Comparison of ENCODE assay signal across 25 cellular contexts in the genomic region with DNA sequence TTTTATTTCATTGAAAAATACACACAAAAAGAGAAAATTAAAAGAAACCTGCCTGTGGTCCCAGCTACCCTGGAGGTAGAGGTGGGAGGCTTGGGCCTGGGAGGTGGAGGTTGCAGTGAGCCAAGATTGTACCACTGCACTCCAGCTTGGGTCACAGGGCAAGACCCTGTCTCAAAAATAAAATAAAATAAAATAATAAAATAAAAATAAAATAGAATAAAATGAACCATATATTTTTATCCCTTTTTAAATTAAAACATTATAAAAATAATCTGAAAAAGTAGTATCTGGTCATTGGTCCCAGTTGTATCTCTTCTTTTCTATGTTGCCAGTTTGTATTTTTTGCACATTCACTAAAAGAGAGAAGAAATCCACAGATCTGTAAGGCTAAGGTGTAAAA.
"Had no signal": no experiment of that assay in that cellular context is flagged by ENCODE, and none has a peak within 500 bp of the region (broad histone marks: within the 10 kb centered on the region; RNA-seq: fewer than 3 reads in every experiment).

No MANE protein-coding gene starts in this region.

- H3K4me3 ChIP-seq: left lung, lower lobe of right lung, right atrium auricular region, right lobe of liver, stomach, testis, thyroid gland, transverse colon, upper lobe of left lung, vagina had no signal

- FAIRE-seq: islet of Langerhans had no signal

- ATAC-seq: left colon; left lung; lower lobe of right lung; naive thymus-derived CD8-positive, alpha-beta T cell; right lobe of liver; stimulated activated naive B cell treated with anti-CD40 and anti-IgM and Interleukin-4, amounts not matched to agents 10 μg/mL and 1 μg/mL and 100 μg/mL, for 72 hours; stimulated activated naive CD8-positive, alpha-beta T cell treated with anti-CD3 and anti-CD28 coated beads, Interleukin-15, Interleukin-2, amounts not matched to agents 100 U/mL and 50 U/mL, for 24 hours had no signal

- H3K27me3 ChIP-seq: left lung, right atrium auricular region, right lobe of liver, stomach, testis, thyroid gland, upper lobe of left lung, vagina had no signal

- H3K9me3 ChIP-seq: left lung, lower lobe of right lung, right atrium auricular region, right lobe of liver, stomach, testis, thyroid gland, transverse colon, upper lobe of left lung, vagina had no signal

- DNase-seq: hypothalamus; immature natural killer cell; kidney; left colon; left lung; lower lobe of right lung; mammary epithelial cell; mesenchymal stem cell; naive thymus-derived CD8-positive, alpha-beta T cell; nucleus accumbens; right lobe of liver; stimulated activated CD4-positive, alpha-beta T cell treated with anti-CD3 and anti-CD28 coated beads, Interleukin-12 subunit alpha, Interleukin-12 subunit beta, amount 100 ng/mL, for 4 hours; stimulated activated CD4-positive, alpha-beta T cell treated with anti-CD3 and anti-CD28 coated beads, Interleukin-15, amount 100 ng/mL, for 24 hours; stimulated activated CD4-positive, alpha-beta T cell treated with anti-CD3 and anti-CD28 coated beads, Interleukin-2, amount 100 ng/mL, for 24 hours; stimulated activated CD4-positive, alpha-beta T cell treated with anti-CD3 and anti-CD28 coated beads, Interleukin-4, amount 100 ng/mL, for 1 hour; stimulated activated naive B cell treated with anti-CD40 and anti-IgM and Interleukin-4, amounts not matched to agents 10 μg/mL and 1 μg/mL and 100 μg/mL, for 72 hours; stimulated activated naive CD8-positive, alpha-beta T cell treated with anti-CD3 and anti-CD28 coated beads, Interleukin-15, Interleukin-2, amounts not matched to agents 100 U/mL and 50 U/mL, for 24 hours; stomach; testis; thyroid gland; transverse colon; upper lobe of left lung had no signal

- H3K36me3 ChIP-seq: left lung, lower lobe of right lung, right atrium auricular region, right lobe of liver, stomach, thyroid gland, transverse colon, upper lobe of left lung, vagina had no signal

- H3K4me1 ChIP-seq: left lung, lower lobe of right lung, right lobe of liver, vagina had no signal

- H3K27ac ChIP-seq: left lung, lower lobe of right lung, right atrium auricular region, right lobe of liver, stomach, thyroid gland, transverse colon, upper lobe of left lung, vagina had no signal
